Comparison of ENCODE assay signal across 2 cellular contexts in the genomic region with DNA sequence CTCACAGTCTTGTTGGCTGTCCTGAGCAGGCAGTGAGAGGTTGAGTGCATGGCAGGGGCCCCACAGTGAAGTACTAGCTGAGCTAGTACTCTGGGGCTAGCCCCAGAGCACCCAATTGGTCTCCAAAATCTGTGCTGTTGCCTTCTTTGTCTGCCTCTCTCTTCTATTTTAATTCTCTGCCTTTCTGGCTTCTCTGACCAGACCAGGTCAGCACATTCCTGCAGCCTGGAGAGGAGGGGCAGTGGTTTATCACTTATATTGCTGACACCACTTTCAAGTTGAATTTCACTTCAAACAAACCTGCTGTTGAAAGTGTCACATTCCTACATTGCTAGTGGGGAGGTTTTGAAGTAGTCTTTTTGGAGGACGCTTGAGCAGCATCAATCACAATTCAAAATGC.
TF ChIP-seq lines count a peak whose summit lies in the region.

No MANE protein-coding gene starts in this region.

TF ChIP-seq in GM23338, 12 proteins besides CTCF, POLR2A, EP300 and RAD21:
- TF ChIP-seq, protein P1, sequence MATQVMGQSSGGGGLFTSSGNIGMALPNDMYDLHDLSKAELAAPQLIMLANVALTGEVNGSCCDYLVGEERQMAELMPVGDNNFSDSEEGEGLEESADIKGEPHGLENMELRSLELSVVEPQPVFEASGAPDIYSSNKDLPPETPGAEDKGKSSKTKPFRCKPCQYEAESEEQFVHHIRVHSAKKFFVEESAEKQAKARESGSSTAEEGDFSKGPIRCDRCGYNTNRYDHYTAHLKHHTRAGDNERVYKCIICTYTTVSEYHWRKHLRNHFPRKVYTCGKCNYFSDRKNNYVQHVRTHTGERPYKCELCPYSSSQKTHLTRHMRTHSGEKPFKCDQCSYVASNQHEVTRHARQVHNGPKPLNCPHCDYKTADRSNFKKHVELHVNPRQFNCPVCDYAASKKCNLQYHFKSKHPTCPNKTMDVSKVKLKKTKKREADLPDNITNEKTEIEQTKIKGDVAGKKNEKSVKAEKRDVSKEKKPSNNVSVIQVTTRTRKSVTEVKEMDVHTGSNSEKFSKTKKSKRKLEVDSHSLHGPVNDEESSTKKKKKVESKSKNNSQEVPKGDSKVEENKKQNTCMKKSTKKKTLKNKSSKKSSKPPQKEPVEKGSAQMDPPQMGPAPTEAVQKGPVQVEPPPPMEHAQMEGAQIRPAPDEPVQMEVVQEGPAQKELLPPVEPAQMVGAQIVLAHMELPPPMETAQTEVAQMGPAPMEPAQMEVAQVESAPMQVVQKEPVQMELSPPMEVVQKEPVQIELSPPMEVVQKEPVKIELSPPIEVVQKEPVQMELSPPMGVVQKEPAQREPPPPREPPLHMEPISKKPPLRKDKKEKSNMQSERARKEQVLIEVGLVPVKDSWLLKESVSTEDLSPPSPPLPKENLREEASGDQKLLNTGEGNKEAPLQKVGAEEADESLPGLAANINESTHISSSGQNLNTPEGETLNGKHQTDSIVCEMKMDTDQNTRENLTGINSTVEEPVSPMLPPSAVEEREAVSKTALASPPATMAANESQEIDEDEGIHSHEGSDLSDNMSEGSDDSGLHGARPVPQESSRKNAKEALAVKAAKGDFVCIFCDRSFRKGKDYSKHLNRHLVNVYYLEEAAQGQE (IDR thresholded peaks at IDR 0.05; ENCODE audit: unreplicated experiment) = no peak
- TF ChIP-seq, protein P2, sequence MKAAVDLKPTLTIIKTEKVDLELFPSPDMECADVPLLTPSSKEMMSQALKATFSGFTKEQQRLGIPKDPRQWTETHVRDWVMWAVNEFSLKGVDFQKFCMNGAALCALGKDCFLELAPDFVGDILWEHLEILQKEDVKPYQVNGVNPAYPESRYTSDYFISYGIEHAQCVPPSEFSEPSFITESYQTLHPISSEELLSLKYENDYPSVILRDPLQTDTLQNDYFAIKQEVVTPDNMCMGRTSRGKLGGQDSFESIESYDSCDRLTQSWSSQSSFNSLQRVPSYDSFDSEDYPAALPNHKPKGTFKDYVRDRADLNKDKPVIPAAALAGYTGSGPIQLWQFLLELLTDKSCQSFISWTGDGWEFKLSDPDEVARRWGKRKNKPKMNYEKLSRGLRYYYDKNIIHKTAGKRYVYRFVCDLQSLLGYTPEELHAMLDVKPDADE (IDR thresholded peaks at IDR 0.05) = no peak

TF ChIP-seq in H1, 55 proteins besides CTCF, POLR2A, EP300 and RAD21 (continued from another document):
- no peak for TF ChIP-seq TCF12 (IDR thresholded peaks at IDR 0.05; ENCODE audit: low read depth, low read length)
